8 cellular contexts compared by ENCODE assay signal in the genomic region with DNA sequence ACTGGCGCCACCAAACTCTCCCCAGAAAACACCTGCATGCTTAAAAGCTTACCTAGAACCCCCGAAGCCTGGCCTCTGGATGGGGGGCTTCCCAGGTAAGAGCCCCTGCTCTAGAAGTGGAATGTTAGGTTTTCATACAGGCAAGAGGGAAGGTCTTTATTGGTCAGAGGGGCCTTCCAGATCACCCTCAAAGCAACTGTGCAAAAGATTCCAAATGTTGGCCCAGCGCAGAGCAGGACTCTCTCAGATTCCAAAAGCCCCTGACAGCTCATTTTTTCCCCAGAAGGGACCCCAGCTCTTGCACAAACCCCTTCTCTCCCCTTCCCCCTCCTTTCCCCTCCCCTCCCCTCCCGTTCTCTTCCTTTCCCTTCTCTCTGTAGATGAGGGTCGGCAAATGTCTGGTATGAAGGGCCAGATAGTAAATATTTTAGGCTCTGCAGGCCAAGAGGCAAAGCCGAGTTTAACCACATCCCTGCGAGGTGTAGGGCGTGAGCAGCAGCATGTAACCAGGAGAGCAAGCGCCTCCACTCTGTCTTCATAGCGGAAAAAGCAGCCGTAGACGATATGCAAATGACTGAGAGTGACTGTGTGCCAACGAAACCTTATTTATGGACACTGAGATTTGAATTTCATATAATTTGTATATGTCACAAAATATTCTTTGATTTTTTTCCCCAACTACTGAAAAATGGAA.
A peak's percentile ranks its signal among the peaks of the same experiment; 100 is the strongest.
DNase-seq lines count a peak whose midpoint lies in the region; ATAC-seq and TF ChIP-seq lines count a peak whose summit lies in the region.

No MANE protein-coding gene starts in this region.

- no peaks in the 10 kb centered on the region for H3K27me3 Mint-ChIP-seq in CD4-positive, CD25-positive, alpha-beta regulatory T cell

- H3K36me3 ChIP-seq in CD4-positive, CD25-positive, alpha-beta regulatory T cell (ENCODE audit: control insufficient read depth, insufficient read depth, low read length), result no peaks in the 10 kb centered on the region
- H3K36me3 ChIP-seq in sigmoid colon, result no peaks in the 10 kb centered on the region

- no peaks in the 10 kb centered on the region for H3K27me3 ChIP-seq in CD4-positive, CD25-positive, alpha-beta regulatory T cell (ENCODE audit: control insufficient read depth, insufficient read depth, low read length)
- H3K27me3 ChIP-seq in sigmoid colon, result no peaks in the 10 kb centered on the region

- DNase-seq in CD4-positive, CD25-positive, alpha-beta regulatory T cell, result peak; percentile 18 to 90 (median 57)
- peak; percentile 34 for DNase-seq in activated CD4-positive, alpha-beta T cell treated with anti-CD3 and anti-CD28 coated beads for 1 hour
- no peak for DNase-seq in epithelial cell of prostate (ENCODE audit: low read depth, low spot score)
- peak; percentile 81 for DNase-seq in stimulated activated CD4-positive, alpha-beta T cell treated with anti-CD3 and anti-CD28 coated beads, Interleukin-15, amount 100 ng/mL, for 24 hours
- no peak for DNase-seq in sigmoid colon
- DNase-seq in anterior cingulate cortex (lab: John Stamatoyannopoulos, UW), result no peak

- TF ChIP-seq CTCF in sigmoid colon (IDR thresholded peaks at IDR 0.05), result no peak

- no peaks in the 10 kb centered on the region for H3K9me3 ChIP-seq in CD4-positive, CD25-positive, alpha-beta regulatory T cell (ENCODE audit: control insufficient read depth in 2 of 2, low read length in 2 of 2)
- no peaks in the 10 kb centered on the region for H3K9me3 ChIP-seq in sigmoid colon

- peak overlapping the region; percentile 62 to 90 (median 80) for H3K4me3 Mint-ChIP-seq in CD4-positive, CD25-positive, alpha-beta regulatory T cell

- H3K4me3 ChIP-seq in CD4-positive, CD25-positive, alpha-beta regulatory T cell (ENCODE audit: low read depth, low read length), result peak overlapping the region; percentile 74
- H3K4me3 ChIP-seq in sigmoid colon, result no peak overlapping the region

- peaks cover 0 to 67% (median 38%) of the 10 kb centered on the region in 4 donors for H3K4me1 Mint-ChIP-seq in CD4-positive, CD25-positive, alpha-beta regulatory T cell

- 51 to 77% methylated on average over 13 of the region's 13 CpGs for WGBS in sigmoid colon, 2 donors

- peak overlapping the region; percentile 76 to 92 (median 91) for H3K27ac Mint-ChIP-seq in CD4-positive, CD25-positive, alpha-beta regulatory T cell

- H3K27ac ChIP-seq in CD4-positive, CD25-positive, alpha-beta regulatory T cell (ENCODE audit: insufficient read depth, low read length, poor library complexity, severe bottlenecking), result peak overlapping the region; percentile 74
- H3K27ac ChIP-seq in epithelial cell of prostate, result peak overlapping the region; percentile 75
- H3K27ac ChIP-seq in sigmoid colon, result no peak overlapping the region

- H3K36me3 Mint-ChIP-seq in CD4-positive, CD25-positive, alpha-beta regulatory T cell, result no peaks in the 10 kb centered on the region

- intact Hi-C loops in sigmoid colon (cut with DNase I), result no loop called here

- no peak for TF ChIP-seq POLR2A in sigmoid colon (IDR thresholded peaks at IDR 0.05)

- H3K4me1 ChIP-seq in CD4-positive, CD25-positive, alpha-beta regulatory T cell (ENCODE audit: control insufficient read depth, insufficient read depth, low read length, poor library complexity, severe bottlenecking), result peaks cover 43% of the 10 kb centered on the region
- peaks cover 0 to 39% (median 14%) of the 10 kb centered on the region in 4 donors for H3K4me1 ChIP-seq in sigmoid colon

- peak; percentile 82 to 88 for ATAC-seq in CD4-positive, CD25-positive, alpha-beta regulatory T cell (ENCODE audit: low read depth in 2 of 2)
- ATAC-seq in GM19463 (IDR thresholded peaks at IDR 0.05; ENCODE audit: unreplicated experiment) (peak; percentile 70), HG03520 (IDR thresholded peaks at IDR 0.05; ENCODE audit: unreplicated experiment) (peak; percentile 74)

- no peaks in the 10 kb centered on the region for H3K9me3 Mint-ChIP-seq in CD4-positive, CD25-positive, alpha-beta regulatory T cell

- TF ChIP-seq EP300 in sigmoid colon (IDR thresholded peaks at IDR 0.05), result no peak

Comparison
In these comparisons a context has a peak if more than half of its experiments do, and no peak if none do; other contexts are left out.
1. DNase-seq: peak in CD4-positive, CD25-positive, alpha-beta regulatory T cell (3 of 3), activated CD4-positive, alpha-beta T cell treated with anti-CD3 and anti-CD28 coated beads for 1 hour (single experiment) and stimulated activated CD4-positive, alpha-beta T cell treated with anti-CD3 and anti-CD28 coated beads, Interleukin-15, amount 100 ng/mL, for 24 hours (single experiment); none in epithelial cell of prostate (single experiment), sigmoid colon (single experiment) and anterior cingulate cortex (0 of 58).
2. H3K27ac ChIP-seq: peak in CD4-positive, CD25-positive, alpha-beta regulatory T cell (single experiment) and epithelial cell of prostate (single experiment); none in sigmoid colon (0 of 4).
3. Peak in every context shown above with its lines, with median percentiles within 50 percentile points of each other: ATAC-seq.